8 cellular contexts compared by ENCODE assay signal in the genomic region with DNA sequence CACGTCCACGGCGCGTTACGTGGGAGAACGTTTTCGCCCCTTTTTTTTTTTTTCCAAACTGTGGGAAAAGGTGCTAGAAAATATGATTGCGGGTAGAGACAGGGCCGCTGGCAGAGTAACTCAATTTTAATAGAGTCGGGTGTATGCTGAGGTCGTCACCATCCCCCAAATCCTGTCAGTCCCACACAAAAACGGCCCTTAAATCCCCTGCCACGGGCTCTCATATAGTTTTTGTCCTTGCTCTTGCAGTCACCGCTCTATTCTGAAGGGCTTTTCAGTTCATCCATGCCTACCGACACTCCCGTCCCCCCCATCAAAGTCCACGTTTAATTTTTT. TPM values are rescaled to one million over a fixed set of nuclear protein-coding genes. Genes with fewer than 3 reads are reported as not detected.
DNase-seq lines count a peak whose midpoint lies in the region; ATAC-seq and TF ChIP-seq lines count a peak whose summit lies in the region.

No MANE protein-coding gene starts in this region.

- peak; percentile 40 for ATAC-seq in SK-N-SH treated with all-trans-retinoic acid at 6 μM for 48 hours

- TF ChIP-seq POLR2A in prostate gland (IDR thresholded peaks at IDR 0.05): no peak

- peak overlapping the region; percentile 91 to 94 for H3K27ac ChIP-seq in prostate gland

- intact Hi-C loops in prostate gland (cut with DNase I): no loop called here

- no peaks in the 10 kb centered on the region for H3K4me1 ChIP-seq in prostate gland (replicated peaks)

- TF ChIP-seq CTCF in fibroblast of villous mesenchyme (IDR thresholded peaks at IDR 0.05; ENCODE audit: insufficient read depth, low read depth, low read length): no peak
- TF ChIP-seq CTCF in prostate gland (IDR thresholded peaks at IDR 0.05): no peak

- WGBS in prostate gland: 0% methylated on average over 17 of the region's 17 CpGs

- no peaks in the 10 kb centered on the region for H3K27me3 ChIP-seq in prostate gland (replicated peaks; ENCODE audit: insufficient read depth)

- H3K36me3 ChIP-seq in prostate gland: no peaks in the 10 kb centered on the region

- H3K4me3 ChIP-seq in fibroblast of villous mesenchyme (ENCODE audit: low read depth, low read length): peak overlapping the region; percentile 69
- H3K4me3 ChIP-seq in prostate gland: peak overlapping the region; percentile 62 to 70

- no peaks in the 10 kb centered on the region for H3K9me3 ChIP-seq in prostate gland

- DNase-seq in NCI-H1092 treated with DMSO at 0.1 percent for 48 hours (lab: John Stamatoyannopoulos, UW) (peak; percentile 79), NCI-H1092 (lab: John Stamatoyannopoulos, UW) (no peak), fibroblast of villous mesenchyme (ENCODE audit: low read depth) (no peak), prostate gland (ENCODE audit: low spot score) (no peak), amniotic stem cell (lab: John Stamatoyannopoulos, UW) (no peak), NOMO-1 treated with DMSO at 0.1 percent for 48 hours (lab: John Stamatoyannopoulos, UW; ENCODE audit: unreplicated experiment) (no peak), NOMO-1 (lab: John Stamatoyannopoulos, UW; ENCODE audit: unreplicated experiment in 2 of 2) (no peak)

TF ChIP-seq in SK-N-SH treated with all-trans-retinoic acid at 6 μM for 48 hours, 23 proteins besides CTCF, POLR2A, EP300 and RAD21:
- TF ChIP-seq, protein P1, sequence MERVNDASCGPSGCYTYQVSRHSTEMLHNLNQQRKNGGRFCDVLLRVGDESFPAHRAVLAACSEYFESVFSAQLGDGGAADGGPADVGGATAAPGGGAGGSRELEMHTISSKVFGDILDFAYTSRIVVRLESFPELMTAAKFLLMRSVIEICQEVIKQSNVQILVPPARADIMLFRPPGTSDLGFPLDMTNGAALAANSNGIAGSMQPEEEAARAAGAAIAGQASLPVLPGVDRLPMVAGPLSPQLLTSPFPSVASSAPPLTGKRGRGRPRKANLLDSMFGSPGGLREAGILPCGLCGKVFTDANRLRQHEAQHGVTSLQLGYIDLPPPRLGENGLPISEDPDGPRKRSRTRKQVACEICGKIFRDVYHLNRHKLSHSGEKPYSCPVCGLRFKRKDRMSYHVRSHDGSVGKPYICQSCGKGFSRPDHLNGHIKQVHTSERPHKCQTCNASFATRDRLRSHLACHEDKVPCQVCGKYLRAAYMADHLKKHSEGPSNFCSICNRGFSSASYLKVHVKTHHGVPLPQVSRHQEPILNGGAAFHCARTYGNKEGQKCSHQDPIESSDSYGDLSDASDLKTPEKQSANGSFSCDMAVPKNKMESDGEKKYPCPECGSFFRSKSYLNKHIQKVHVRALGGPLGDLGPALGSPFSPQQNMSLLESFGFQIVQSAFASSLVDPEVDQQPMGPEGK (CRISPR knock-in tag; IDR thresholded peaks at IDR 0.05; ENCODE audit: borderline replicate concordance): no peak
- no peak for TF ChIP-seq ESRRG (CRISPR knock-in tag; IDR thresholded peaks at IDR 0.05)
- no peak for TF ChIP-seq ARNTL (CRISPR knock-in tag; IDR thresholded peaks at IDR 0.05; ENCODE audit: borderline replicate concordance, low read depth)
- no peak for TF ChIP-seq ZFP30 (CRISPR knock-in tag; IDR thresholded peaks at IDR 0.05)
- no peak for TF ChIP-seq ZFP3 (CRISPR knock-in tag; IDR thresholded peaks at IDR 0.05)
- TF ChIP-seq, protein P2, sequence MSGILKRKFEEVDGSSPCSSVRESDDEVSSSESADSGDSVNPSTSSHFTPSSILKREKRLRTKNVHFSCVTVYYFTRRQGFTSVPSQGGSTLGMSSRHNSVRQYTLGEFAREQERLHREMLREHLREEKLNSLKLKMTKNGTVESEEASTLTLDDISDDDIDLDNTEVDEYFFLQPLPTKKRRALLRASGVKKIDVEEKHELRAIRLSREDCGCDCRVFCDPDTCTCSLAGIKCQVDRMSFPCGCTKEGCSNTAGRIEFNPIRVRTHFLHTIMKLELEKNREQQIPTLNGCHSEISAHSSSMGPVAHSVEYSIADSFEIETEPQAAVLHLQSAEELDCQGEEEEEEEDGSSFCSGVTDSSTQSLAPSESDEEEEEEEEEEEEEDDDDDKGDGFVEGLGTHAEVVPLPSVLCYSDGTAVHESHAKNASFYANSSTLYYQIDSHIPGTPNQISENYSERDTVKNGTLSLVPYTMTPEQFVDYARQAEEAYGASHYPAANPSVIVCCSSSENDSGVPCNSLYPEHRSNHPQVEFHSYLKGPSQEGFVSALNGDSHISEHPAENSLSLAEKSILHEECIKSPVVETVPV (CRISPR knock-in tag; IDR thresholded peaks at IDR 0.05): no peak
- no peak for TF ChIP-seq ZNF70 (CRISPR knock-in tag; IDR thresholded peaks at IDR 0.05)
- TF ChIP-seq, protein P3, sequence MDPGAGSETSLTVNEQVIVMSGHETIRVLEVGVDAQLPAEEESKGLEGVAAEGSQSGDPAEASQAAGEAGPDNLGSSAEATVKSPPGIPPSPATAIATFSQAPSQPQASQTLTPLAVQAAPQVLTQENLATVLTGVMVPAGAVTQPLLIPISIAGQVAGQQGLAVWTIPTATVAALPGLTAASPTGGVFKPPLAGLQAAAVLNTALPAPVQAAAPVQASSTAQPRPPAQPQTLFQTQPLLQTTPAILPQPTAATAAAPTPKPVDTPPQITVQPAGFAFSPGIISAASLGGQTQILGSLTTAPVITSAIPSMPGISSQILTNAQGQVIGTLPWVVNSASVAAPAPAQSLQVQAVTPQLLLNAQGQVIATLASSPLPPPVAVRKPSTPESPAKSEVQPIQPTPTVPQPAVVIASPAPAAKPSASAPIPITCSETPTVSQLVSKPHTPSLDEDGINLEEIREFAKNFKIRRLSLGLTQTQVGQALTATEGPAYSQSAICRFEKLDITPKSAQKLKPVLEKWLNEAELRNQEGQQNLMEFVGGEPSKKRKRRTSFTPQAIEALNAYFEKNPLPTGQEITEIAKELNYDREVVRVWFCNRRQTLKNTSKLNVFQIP (CRISPR knock-in tag; IDR thresholded peaks at IDR 0.05; ENCODE audit: borderline replicate concordance, low read depth): no peak
- TF ChIP-seq ISL1 (CRISPR knock-in tag; IDR thresholded peaks at IDR 0.05): no peak
- TF ChIP-seq ZNF8 (CRISPR knock-in tag; IDR thresholded peaks at IDR 0.05): no peak
- TF ChIP-seq, protein P4, sequence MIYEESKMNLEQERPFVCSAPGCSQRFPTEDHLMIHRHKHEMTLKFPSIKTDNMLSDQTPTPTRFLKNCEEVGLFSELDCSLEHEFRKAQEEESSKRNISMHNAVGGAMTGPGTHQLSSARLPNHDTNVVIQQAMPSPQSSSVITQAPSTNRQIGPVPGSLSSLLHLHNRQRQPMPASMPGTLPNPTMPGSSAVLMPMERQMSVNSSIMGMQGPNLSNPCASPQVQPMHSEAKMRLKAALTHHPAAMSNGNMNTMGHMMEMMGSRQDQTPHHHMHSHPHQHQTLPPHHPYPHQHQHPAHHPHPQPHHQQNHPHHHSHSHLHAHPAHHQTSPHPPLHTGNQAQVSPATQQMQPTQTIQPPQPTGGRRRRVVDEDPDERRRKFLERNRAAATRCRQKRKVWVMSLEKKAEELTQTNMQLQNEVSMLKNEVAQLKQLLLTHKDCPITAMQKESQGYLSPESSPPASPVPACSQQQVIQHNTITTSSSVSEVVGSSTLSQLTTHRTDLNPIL (CRISPR knock-in tag; IDR thresholded peaks at IDR 0.05; ENCODE audit: low read depth): no peak
- no peak for TF ChIP-seq ZNF565 (CRISPR knock-in tag; conservative IDR thresholded peaks at IDR 0.05; ENCODE audit: low read depth)
TF ChIP-seq in SK-N-SH treated with all-trans-retinoic acid at 6 μM for 48 hours: peak in this region for 0.

RNA-seq across cellular contexts. Expression of a gene that starts 0.8 kb away (rescaled TPM):
- total RNA-seq in fibroblast of villous mesenchyme (24.2 and 29.4 TPM in 2 replicates), prostate gland (10 to 100 TPM; 22.2 to 35.8 TPM)
